ENCODE assay signal across 20 cellular contexts in genomic region chr6:30041821-30042220, GRCh38. TPM values are rescaled to one million over a fixed set of nuclear protein-coding genes. Genes with fewer than 3 reads are reported as not detected.
"Had no signal": no experiment of that assay in that cellular context is flagged by ENCODE, and none has a peak within 500 bp of the region (broad histone marks: within the 10 kb centered on the region; RNA-seq: fewer than 3 reads in every experiment).

No MANE protein-coding gene starts in this region.

- H3K27ac ChIP-seq: prostate gland, transverse colon had no signal

- H3K4me1 ChIP-seq: prostate gland, transverse colon had no signal

- FAIRE-seq: frontal cortex had no signal

- DNase-seq: activated CD4-positive, alpha-beta T cell treated with anti-CD3 and anti-CD28 coated beads, Interleukin-2, amount 10 ng/mL, durations not matched to agents 7 days and 5 days; activated CD8-positive, alpha-beta memory T cell treated with anti-CD3 and anti-CD28 coated beads for 24 hours; activated naive CD8-positive, alpha-beta T cell treated with anti-CD3 and anti-CD28 coated beads for 36 hours; aorta; cerebellar nuclear complex; effector memory CD4-positive, alpha-beta T cell; left cardiac atrium; right cardiac atrium; stimulated activated CD4-positive, alpha-beta T cell treated with anti-CD3 and anti-CD28 coated beads, Interleukin-4, amount 100 ng/mL, for 4 hours; stimulated activated CD8-positive, alpha-beta memory T cell treated with anti-CD3 and anti-CD28 coated beads, Interleukin-4, amount 100 ng/mL, for 48 hours; stimulated activated naive CD4-positive, alpha-beta T cell treated with Interleukin-2 at 50 U/mL for 16 hours; substantia nigra; T-helper 17 cell; transverse colon had no signal

- H3K4me2 ChIP-seq: smooth muscle cell had no signal

- H3K36me3 ChIP-seq: prostate gland, transverse colon had no signal

- ATAC-seq: right cardiac atrium, T-helper 17 cell had no signal

- H3K9me3 ChIP-seq: prostate gland, transverse colon had no signal

- H3K27me3 ChIP-seq: transverse colon had no signal

- H3K4me3 ChIP-seq: lung, prostate gland, smooth muscle cell, transverse colon had no signal

RNA-seq across cellular contexts. Expression of gene RNF39, which starts 33.7 kb away (rescaled TPM):
- total RNA-seq: activated CD4-positive, alpha-beta T cell treated with anti-CD3 and anti-CD28 coated beads, Interleukin-2, amount 10 ng/mL, durations not matched to agents 7 days and 5 days; activated naive CD8-positive, alpha-beta T cell treated with anti-CD3 and anti-CD28 coated beads for 36 hours; aorta; frontal cortex; left cardiac atrium; neural crest cell; osteoblast; right cardiac atrium; T-helper 17 cell had no signal
- polyA plus RNA-seq: right cardiac atrium had no signal
